23 cellular contexts compared by ENCODE assay signal in the genomic region with DNA sequence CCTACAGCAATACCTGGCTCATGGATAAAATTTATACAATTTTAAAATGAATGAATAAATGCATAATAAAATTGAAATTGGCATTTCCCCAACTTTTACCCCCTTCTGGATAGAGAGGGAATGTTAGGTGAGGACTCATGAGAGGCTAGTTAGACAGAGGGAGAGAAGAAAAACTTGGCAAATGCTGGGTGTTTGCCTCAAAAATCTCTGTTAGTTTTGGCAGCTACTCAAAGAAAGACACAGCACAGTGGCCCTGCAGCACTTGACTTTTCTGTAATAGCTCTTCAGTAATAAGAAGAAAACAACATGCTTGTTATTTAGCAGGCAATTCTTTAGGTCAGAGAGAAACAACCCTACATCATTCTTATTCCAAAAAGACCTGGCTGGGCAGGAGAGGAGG. TPM values are rescaled to one million over a fixed set of nuclear protein-coding genes. Genes with fewer than 3 reads are reported as not detected.
DNase-seq lines count a peak whose midpoint lies in the region; ATAC-seq and TF ChIP-seq lines count a peak whose summit lies in the region.
"Had no signal": no experiment of that assay in that cellular context is flagged by ENCODE, and none has a peak within 500 bp of the region (broad histone marks: within the 10 kb centered on the region; RNA-seq: fewer than 3 reads in every experiment).

No MANE protein-coding gene starts in this region.

- TF ChIP-seq POLR2A in testis (IDR thresholded peaks at IDR 0.05), result no peak
- no peak for TF ChIP-seq POLR2A in spleen (IDR thresholded peaks at IDR 0.05)

- H3K27me3 ChIP-seq in testis (no peaks in the 10 kb centered on the region), spleen (replicated peaks in 1 of 7) (no peaks in the 10 kb centered on the region)
- no peaks in the 10 kb centered on the region for H3K27me3 ChIP-seq in CD8-positive, alpha-beta memory T cell (ENCODE audit: insufficient read depth, low read length, poor library complexity, severe bottlenecking)

- H3K27ac Mint-ChIP-seq in CD8-positive, alpha-beta memory T cell, result no peak overlapping the region
- H3K27ac Mint-ChIP-seq: HFFc6 had no signal

- ATAC-seq in Right ventricle myocardium inferior, result peak; percentile 76

- no peak overlapping the region for H3K4me3 Mint-ChIP-seq in CD8-positive, alpha-beta memory T cell
- H3K4me3 Mint-ChIP-seq: CD4-positive, alpha-beta memory T cell; HFFc6 had no signal

- no peaks in the 10 kb centered on the region for H3K4me1 Mint-ChIP-seq in CD8-positive, alpha-beta memory T cell
- H3K4me1 Mint-ChIP-seq: CD4-positive, alpha-beta memory T cell had no signal

- CTCF ChIA-PET in CD8-positive, alpha-beta memory T cell (lab: Charles Lee), result no interaction called here

- no peaks in the 10 kb centered on the region for H3K36me3 Mint-ChIP-seq in CD8-positive, alpha-beta memory T cell
- H3K36me3 Mint-ChIP-seq: CD4-positive, alpha-beta memory T cell had no signal

- TF ChIP-seq CTCF in testis (IDR thresholded peaks at IDR 0.05) (no peak), spleen (IDR thresholded peaks at IDR 0.05 in 8 of 11, conservative IDR thresholded peaks at IDR 0.05 in 3 of 11) (no peak)

- intact Hi-C loops in Right ventricle myocardium inferior (cut with DNase I), result no loop called here
- intact Hi-C loops in cardiac septum (cut with DNase I), result no loop called here
- intact Hi-C loops in testis (cut with DNase I; ENCODE audit: low total_unique reads), result no loop called here
- intact Hi-C loops in spleen (cut with DNase I; ENCODE audit: low total_unique reads), result no loop called here

- DNase-seq in Right ventricle myocardium inferior (ENCODE audit: missing footprints) (no peak), cardiac septum (ENCODE audit: low spot score) (no peak), NCI-H1694 (lab: John Stamatoyannopoulos, UW) (peak; percentile 24), astrocyte of the hippocampus (ENCODE audit: low read depth, low spot score) (peak; percentile 26), testis (peak; percentile 36), COLO668 (lab: John Stamatoyannopoulos, UW; ENCODE audit: unreplicated experiment) (no peak), spleen (no peak)
- DNase-seq in CD8-positive, alpha-beta memory T cell, result no peak
- DNase-seq: CD4-positive, alpha-beta memory T cell; HFFc6; IMR-90; Karpas-422; MM.1S; NCI-H1092 treated with DMSO at 0.1 percent for 48 hours; NCI-H187 treated with DMSO at 0.1 percent for 48 hours; NCI-H2171; NCI-H748 treated with DMSO at 0.1 percent for 48 hours; PC-9 had no signal

- H3K4me3 ChIP-seq in testis (no peak overlapping the region), spleen (no peak overlapping the region)
- no peak overlapping the region for H3K4me3 ChIP-seq in CD8-positive, alpha-beta memory T cell (ENCODE audit: low read length)
- H3K4me3 ChIP-seq: PC-9 had no signal

- H3K36me3 ChIP-seq in testis (ENCODE audit: low read depth, missing control alignments) (no peaks in the 10 kb centered on the region), spleen (no peaks in the 10 kb centered on the region)
- H3K36me3 ChIP-seq in CD8-positive, alpha-beta memory T cell (ENCODE audit: insufficient read depth, low read length), result no peaks in the 10 kb centered on the region

- H3K9me3 Mint-ChIP-seq in CD8-positive, alpha-beta memory T cell, result peaks cover 0 to 9% (median 0%) of the 10 kb centered on the region in 5 donors
- H3K9me3 Mint-ChIP-seq: HFFc6 had no signal

- peaks cover 4 to 24% of the 10 kb centered on the region in 2 donors for H3K27me3 Mint-ChIP-seq in CD8-positive, alpha-beta memory T cell

- POLR2A ChIA-PET in CD8-positive, alpha-beta memory T cell (lab: Charles Lee), result no interaction called here

- H3K4me1 ChIP-seq in testis (peaks cover 9% of the 10 kb centered on the region), spleen (no peaks in the 10 kb centered on the region)
- no peaks in the 10 kb centered on the region for H3K4me1 ChIP-seq in CD8-positive, alpha-beta memory T cell (ENCODE audit: insufficient read depth, low read length)

- H3K9me3 ChIP-seq in testis, result no peaks in the 10 kb centered on the region
- H3K9me3 ChIP-seq in CD8-positive, alpha-beta memory T cell (ENCODE audit: low read length), result no peaks in the 10 kb centered on the region
- H3K9me3 ChIP-seq in spleen, result no peaks in the 10 kb centered on the region

- H3K27ac ChIP-seq in testis (no peak overlapping the region), spleen (no peak overlapping the region)
- no peak overlapping the region for H3K27ac ChIP-seq in CD8-positive, alpha-beta memory T cell (ENCODE audit: low read depth, low read length)
- H3K27ac ChIP-seq: PC-9 had no signal

RNA-seq across cellular contexts. Expression of a gene that starts 20.7 kb away (rescaled TPM):
- not detected for total RNA-seq in Right ventricle myocardium inferior
- not detected for total RNA-seq in cardiac septum
- not detected for total RNA-seq in testis
- not detected for polyA plus RNA-seq in testis (ENCODE audit: insufficient read depth, low read depth, low replicate concordance)
- not detected for total RNA-seq in CD8-positive, alpha-beta memory T cell
- polyA plus RNA-seq in CD8-positive, alpha-beta memory T cell, result not detected
- total RNA-seq in spleen, result not detected
- not detected for polyA plus RNA-seq in spleen
- total RNA-seq: A172; CD4-positive, alpha-beta memory T cell; HT-29; IMR-90; NCI-H460; PC-9; SK-MEL-5 had no signal
- polyA plus RNA-seq: BJ; CD4-positive, alpha-beta memory T cell; IMR-90 had no signal

Comparison
In these comparisons a context has a peak if more than half of its experiments do, and no peak if none do; other contexts are left out.
1. DNase-seq: peak in NCI-H1694 (single experiment), astrocyte of the hippocampus (single experiment) and testis (single experiment); none in Right ventricle myocardium inferior (single experiment), cardiac septum (single experiment), CD8-positive, alpha-beta memory T cell (0 of 5), COLO668 (single experiment) and spleen (single experiment).